In genomic region chr3:184132947-184133346, GRCh38 we compare ENCODE assay signal across 30 cellular contexts. TPM values are rescaled to one million over a fixed set of nuclear protein-coding genes. Genes with fewer than 3 reads are reported as not detected.
DNase-seq lines count a peak whose midpoint lies in the region; ATAC-seq, FAIRE-seq and TF ChIP-seq lines count a peak whose summit lies in the region.
"Had no signal": no experiment of that assay in that cellular context is flagged by ENCODE, and none has a peak within 500 bp of the region (broad histone marks: within the 10 kb centered on the region; RNA-seq: fewer than 3 reads in every experiment).

No MANE protein-coding gene starts in this region.

- H3K36me3 ChIP-seq in KMS-11 (ENCODE audit: insufficient read depth), result no peaks in the 10 kb centered on the region

- H4K20me1 ChIP-seq in KMS-11 (ENCODE audit: insufficient read depth), result no peaks in the 10 kb centered on the region

- H3K9me3 Mint-ChIP-seq in CD4-positive, alpha-beta T cell, result no peaks in the 10 kb centered on the region
- no peaks in the 10 kb centered on the region for H3K9me3 Mint-ChIP-seq in central memory CD8-positive, alpha-beta T cell
- H3K9me3 Mint-ChIP-seq: activated B cell treated with CpG ODN at 0.5 μM for 24 hours; activated naive CD4-positive, alpha-beta T cell treated with anti-CD3 and anti-CD28 coated beads for 36 hours; naive thymus-derived CD4-positive, alpha-beta T cell had no signal

- peaks cover 30% of the 10 kb centered on the region for H3K79me2 ChIP-seq in KMS-11 (ENCODE audit: insufficient read depth, low read depth)

- no peaks in the 10 kb centered on the region for H3K27me3 Mint-ChIP-seq in CD4-positive, alpha-beta T cell
- no peaks in the 10 kb centered on the region for H3K27me3 Mint-ChIP-seq in central memory CD8-positive, alpha-beta T cell
- H3K27me3 Mint-ChIP-seq: progenitor cell of endocrine pancreas had no signal

- no peak for FAIRE-seq in RCC 7860 (lab: Jason Lieb, UNC)
- FAIRE-seq: GM12892 had no signal

- intact Hi-C loops in CD4-positive, alpha-beta T cell (cut with DNase I, micrococcal nuclease), result no loop called here

- H3K4me3 ChIP-seq in KMS-11 (IDR thresholded peaks at IDR 0.05; ENCODE audit: insufficient read depth, low read depth, low read length), result no peak overlapping the region
- H3K4me3 ChIP-seq: body of pancreas had no signal

- ATAC-seq in CD4-positive, alpha-beta T cell (ENCODE audit: poor library complexity), result no peak
- no peak for ATAC-seq in central memory CD8-positive, alpha-beta T cell (replicated peaks; ENCODE audit: extremely low read depth, poor library complexity, severe bottlenecking)
- no peak for ATAC-seq in HG02884 (IDR thresholded peaks at IDR 0.05; ENCODE audit: unreplicated experiment)
- ATAC-seq in GM21825 (IDR thresholded peaks at IDR 0.05; ENCODE audit: unreplicated experiment), result no peak
- ATAC-seq: body of pancreas; naive thymus-derived CD4-positive, alpha-beta T cell had no signal

- TF ChIP-seq CTCF in CD4-positive, alpha-beta T cell (IDR thresholded peaks at IDR 0.05), result no peak
- TF ChIP-seq CTCF in KMS-11 (conservative IDR thresholded peaks at IDR 0.05; ENCODE audit: low read depth, low read length), result no peak

- H3K4me1 Mint-ChIP-seq in CD4-positive, alpha-beta T cell (ENCODE audit: low read depth), result peaks cover 48% of the 10 kb centered on the region
- H3K4me1 Mint-ChIP-seq in central memory CD8-positive, alpha-beta T cell, result peaks cover 43% of the 10 kb centered on the region

- peak overlapping the region; percentile 94; the same call in 1 of the 2 replicates for H2AFZ ChIP-seq in KMS-11 (ENCODE audit: low read depth)

- no peak for DNase-seq in CD4-positive, alpha-beta T cell
- no peak for DNase-seq in central memory CD8-positive, alpha-beta T cell (ENCODE audit: low spot score in 2 of 2)
- DNase-seq in RCC 7860 (ENCODE audit: low spot score), result no peak
- DNase-seq: activated B cell treated with CpG ODN at 0.5 μM for 24 hours; activated CD4-positive, alpha-beta T cell treated with anti-CD3 and anti-CD28 coated beads, Interleukin-2, amount 50 U/mL, for 1 hour; activated naive CD4-positive, alpha-beta T cell treated with anti-CD3 and anti-CD28 coated beads for 36 hours; activated T-cell treated with anti-CD3 and anti-CD28 coated beads, Interleukin-2, amount 50 U/mL, for 48 hours; adrenal gland; body of pancreas; C1 segment of cervical spinal cord; midbrain; naive thymus-derived CD4-positive, alpha-beta T cell; NCI-H1092 treated with DMSO at 0.1 percent for 48 hours; NCI-H2029; NCI-H524 treated with DMSO at 0.1 percent for 48 hours; NK-92 treated with Interleukin-12 subunit alpha and Interleukin-12 subunit beta, amount 100 ng/mL, for 24 hours; Peyer's patch; SIG-M5; stimulated activated CD4-positive, alpha-beta T cell treated with anti-CD3 and anti-CD28 coated beads, Interleukin-15, amount 100 ng/mL, for 24 hours; stimulated activated naive CD4-positive, alpha-beta T cell had no signal

- no peak overlapping the region for H3K9ac ChIP-seq in KMS-11

- POLR2A ChIA-PET in CD4-positive, alpha-beta T cell (lab: Charles Lee), result no interaction called here

- peak overlapping the region; percentile 34 for H3K27ac Mint-ChIP-seq in CD4-positive, alpha-beta T cell
- no peak overlapping the region for H3K27ac Mint-ChIP-seq in central memory CD8-positive, alpha-beta T cell (ENCODE audit: low read depth)
- H3K27ac Mint-ChIP-seq: activated B cell treated with CpG ODN at 0.5 μM for 24 hours; activated naive CD4-positive, alpha-beta T cell treated with anti-CD3 and anti-CD28 coated beads for 36 hours; progenitor cell of endocrine pancreas had no signal

- H3K4me1 ChIP-seq in KMS-11 (ENCODE audit: low read depth, poor library complexity, severe bottlenecking), result peaks cover 24% of the 10 kb centered on the region

- H3K27ac ChIP-seq in CD4-positive, alpha-beta T cell (ENCODE audit: low read depth, low read length), result no peak overlapping the region
- H3K27ac ChIP-seq in KMS-11, result no peak overlapping the region

- H3K9me3 ChIP-seq in CD4-positive, alpha-beta T cell (ENCODE audit: control insufficient read depth, low read length), result no peaks in the 10 kb centered on the region
- H3K9me3 ChIP-seq: adrenal gland, body of pancreas, Peyer's patch had no signal

- CTCF ChIA-PET in CD4-positive, alpha-beta T cell (lab: Charles Lee), result interaction anchor here (1.8 to 1.9 kb wide), 2 partner anchors 117 to 248 kb away, joined by 3 to 6 read pairs; partner anchors contain the start of gene PARL

- H3K27me3 ChIP-seq in CD4-positive, alpha-beta T cell (ENCODE audit: control insufficient read depth, insufficient read depth, low read length), result no peaks in the 10 kb centered on the region
- no peaks in the 10 kb centered on the region for H3K27me3 ChIP-seq in KMS-11 (ENCODE audit: insufficient read depth, low read depth)
- H3K27me3 ChIP-seq: adrenal gland, body of pancreas, Peyer's patch had no signal

- H3K36me3 Mint-ChIP-seq in CD4-positive, alpha-beta T cell (ENCODE audit: low read depth), result peaks cover 38% of the 10 kb centered on the region
- H3K36me3 Mint-ChIP-seq in central memory CD8-positive, alpha-beta T cell (ENCODE audit: insufficient read depth), result peaks cover 13% of the 10 kb centered on the region

- H3K4me2 ChIP-seq in KMS-11, result peak overlapping the region; percentile 88; the same call in 1 of the 2 replicates

- H3K4me3 Mint-ChIP-seq in CD4-positive, alpha-beta T cell, result peak overlapping the region; percentile 99
- H3K4me3 Mint-ChIP-seq in central memory CD8-positive, alpha-beta T cell, result peak overlapping the region; percentile 94

RNA-seq across cellular contexts. Expression of gene EIF2B5, which starts 2.2 kb away (rescaled TPM):
- 10 to 100 TPM; 53.6 TPM for total RNA-seq in CD4-positive, alpha-beta T cell

RNA-seq across cellular contexts. Expression of gene DVL3, which starts 22.2 kb away (rescaled TPM):
- total RNA-seq in CD4-positive, alpha-beta T cell, result 10 to 100 TPM; 30.0 to 31.7 TPM

RNA-seq across cellular contexts. Expression of gene HTR3E, which starts 36.1 kb away (rescaled TPM):
- not detected for total RNA-seq in CD4-positive, alpha-beta T cell
- total RNA-seq: activated B cell treated with CpG ODN at 0.5 μM for 24 hours; activated naive CD4-positive, alpha-beta T cell treated with anti-CD3 and anti-CD28 coated beads for 36 hours; adrenal gland; body of pancreas; cerebellum; kidney epithelial cell; lower leg skin; naive thymus-derived CD4-positive, alpha-beta T cell; progenitor cell of endocrine pancreas; temporal lobe; ureter had no signal

RNA-seq across cellular contexts. Expression of gene AP2M1, which starts 41.7 kb away (rescaled TPM):
- 100 to 1,000 TPM; 123 to 136 TPM for total RNA-seq in CD4-positive, alpha-beta T cell

RNA-seq across cellular contexts. Expression of gene ABCF3, which starts 53.1 kb away (rescaled TPM):
- 100 to 1,000 TPM; 163 to 166 TPM for total RNA-seq in CD4-positive, alpha-beta T cell
